8 cellular contexts compared by ENCODE assay signal in the genomic region with DNA sequence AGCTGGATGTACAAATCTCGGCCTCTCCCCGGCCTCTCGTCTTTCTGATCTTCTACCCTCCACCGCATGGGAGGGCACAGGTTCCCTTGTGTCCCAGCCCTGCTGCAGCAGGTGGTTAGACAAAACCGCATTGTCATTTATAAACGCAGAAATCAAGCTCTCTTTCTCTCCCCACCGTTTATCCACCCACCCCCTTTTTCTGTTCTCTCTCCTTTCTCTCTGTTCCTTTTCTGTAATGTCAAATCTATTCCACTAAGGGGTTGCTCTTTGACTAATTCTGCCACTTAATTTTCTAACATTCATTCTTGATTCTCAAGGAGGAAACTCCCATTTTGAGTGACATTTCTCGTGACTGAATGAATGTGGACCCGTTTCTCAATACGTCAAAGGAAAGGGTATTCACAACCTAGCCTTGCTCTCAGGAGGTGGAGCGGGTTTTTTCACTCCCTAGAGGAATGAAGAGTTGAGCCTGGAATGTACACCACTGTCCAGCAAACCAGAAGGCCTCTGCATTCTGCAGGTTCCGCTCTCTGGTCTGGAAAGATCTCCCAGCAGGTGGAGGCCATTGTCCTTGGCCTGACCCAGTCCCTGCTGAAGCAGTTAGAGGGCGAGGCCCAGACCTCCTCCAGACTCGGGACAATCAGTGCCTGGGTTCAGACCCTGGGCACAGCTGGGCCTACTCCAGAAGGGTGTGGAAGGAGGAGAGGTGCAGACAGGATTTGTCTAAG.
DNase-seq lines count a peak whose midpoint lies in the region; ATAC-seq lines count a peak whose summit lies in the region.

No MANE protein-coding gene starts in this region.

- intact Hi-C loops in left ventricle myocardium superior (cut with micrococcal nuclease): no loop called here

- ATAC-seq in GM18499 (IDR thresholded peaks at IDR 0.05; ENCODE audit: insufficient read depth, unreplicated experiment) (peak; percentile 28), GM21515 (IDR thresholded peaks at IDR 0.05; ENCODE audit: unreplicated experiment) (peak; percentile 53), left ventricle myocardium superior (peak; percentile 24)

- peak; percentile 63 for DNase-seq in Jurkat, Clone E6-1 (ENCODE audit: low read depth, low spot score)
- DNase-seq in left ventricle myocardium superior (no peak), NCI-H2029 treated with DMSO at 0.1 percent for 48 hours (lab: John Stamatoyannopoulos, UW) (no peak), OCI-M1 (lab: John Stamatoyannopoulos, UW) (no peak), GM19238 (ENCODE audit: insufficient read length, low spot score) (no peak), HPDE6-E6E7 (ENCODE audit: extremely low spot score) (no peak)

- no peak overlapping the region for H3K4me3 ChIP-seq in Jurkat, Clone E6-1 (ENCODE audit: low read length)
